1 cellular context compared by ENCODE assay signal in genomic region chr17:49987681-49988441, GRCh38.
TF ChIP-seq lines count a peak whose summit lies in the region.

No MANE protein-coding gene starts in this region.

TF ChIP-seq in HEK293, 187 proteins besides CTCF, POLR2A, EP300 and RAD21 (continued from another document and continues in another):
- TF ChIP-seq PRDM2 (tag by site-specific recombination; IDR thresholded peaks at IDR 0.05; ENCODE audit: borderline replicate concordance) (no peak), PBX3 (CRISPR knock-in tag; IDR thresholded peaks at IDR 0.05) (no peak), ZNF138 (tag by site-specific recombination; IDR thresholded peaks at IDR 0.05; ENCODE audit: borderline replicate concordance) (no peak), ZSCAN5A (tag by site-specific recombination; IDR thresholded peaks at IDR 0.05) (no peak), ZBTB10 (tag by site-specific recombination; IDR thresholded peaks at IDR 0.05) (no peak), ZSCAN4 (tag by site-specific recombination; IDR thresholded peaks at IDR 0.05) (no peak), ZNF449 (tag by site-specific recombination; IDR thresholded peaks at IDR 0.05) (peak; percentile 87), ZNF202 (tag by site-specific recombination; IDR thresholded peaks at IDR 0.05; ENCODE audit: borderline replicate concordance) (no peak), ZNF544 (tag by site-specific recombination; IDR thresholded peaks at IDR 0.05) (no peak), ZNF280D (tag by site-specific recombination; IDR thresholded peaks at IDR 0.05) (no peak), ZNF664 (tag by site-specific recombination; IDR thresholded peaks at IDR 0.05) (no peak), ZNF521 (tag by site-specific recombination; IDR thresholded peaks at IDR 0.05) (no peak), ZNF621 (tag by site-specific recombination; IDR thresholded peaks at IDR 0.05) (no peak), ZNF623 (tag by site-specific recombination; IDR thresholded peaks at IDR 0.05) (no peak), ZNF324 (tag by site-specific recombination; IDR thresholded peaks at IDR 0.05) (no peak), ZBTB8A (tag by site-specific recombination; IDR thresholded peaks at IDR 0.05) (peak; percentile 66), ZNF514 (tag by site-specific recombination; IDR thresholded peaks at IDR 0.05) (no peak), ZNF561 (tag by site-specific recombination; IDR thresholded peaks at IDR 0.05; ENCODE audit: borderline replicate concordance) (no peak), ZNF645 (tag by site-specific recombination; IDR thresholded peaks at IDR 0.05) (no peak), KLF1 (tag by site-specific recombination; IDR thresholded peaks at IDR 0.05) (peak; percentile 33), REPIN1 (tag by site-specific recombination; IDR thresholded peaks at IDR 0.05; ENCODE audit: low read depth) (no peak), ZNF513 (tag by site-specific recombination; IDR thresholded peaks at IDR 0.05) (0 out of 2 replicates have a peak, but pooled peaks have one; percentile 25), ZNF184 (tag by site-specific recombination; IDR thresholded peaks at IDR 0.05) (no peak), ZSCAN16 (tag by site-specific recombination; IDR thresholded peaks at IDR 0.05) (no peak), RBAK (tag by site-specific recombination; IDR thresholded peaks at IDR 0.05) (no peak), ZNF629 (tag by site-specific recombination; IDR thresholded peaks at IDR 0.05) (no peak), ZNF10 (tag by site-specific recombination; IDR thresholded peaks at IDR 0.05) (no peak), WT1 (tag by site-specific recombination; IDR thresholded peaks at IDR 0.05) (peak; percentile 75), KLF16 (tag by site-specific recombination; IDR thresholded peaks at IDR 0.05) (no peak), PATZ1 (tag by site-specific recombination; IDR thresholded peaks at IDR 0.05) (no peak; the same call in 1 of the 2 replicates), ZNF311 (tag by site-specific recombination; IDR thresholded peaks at IDR 0.05; ENCODE audit: borderline replicate concordance) (no peak), ZBTB48 (tag by site-specific recombination; IDR thresholded peaks at IDR 0.05) (no peak), ZNF239 (tag by site-specific recombination; IDR thresholded peaks at IDR 0.05) (no peak)
